9 cellular contexts compared by ENCODE assay signal in the genomic region with DNA sequence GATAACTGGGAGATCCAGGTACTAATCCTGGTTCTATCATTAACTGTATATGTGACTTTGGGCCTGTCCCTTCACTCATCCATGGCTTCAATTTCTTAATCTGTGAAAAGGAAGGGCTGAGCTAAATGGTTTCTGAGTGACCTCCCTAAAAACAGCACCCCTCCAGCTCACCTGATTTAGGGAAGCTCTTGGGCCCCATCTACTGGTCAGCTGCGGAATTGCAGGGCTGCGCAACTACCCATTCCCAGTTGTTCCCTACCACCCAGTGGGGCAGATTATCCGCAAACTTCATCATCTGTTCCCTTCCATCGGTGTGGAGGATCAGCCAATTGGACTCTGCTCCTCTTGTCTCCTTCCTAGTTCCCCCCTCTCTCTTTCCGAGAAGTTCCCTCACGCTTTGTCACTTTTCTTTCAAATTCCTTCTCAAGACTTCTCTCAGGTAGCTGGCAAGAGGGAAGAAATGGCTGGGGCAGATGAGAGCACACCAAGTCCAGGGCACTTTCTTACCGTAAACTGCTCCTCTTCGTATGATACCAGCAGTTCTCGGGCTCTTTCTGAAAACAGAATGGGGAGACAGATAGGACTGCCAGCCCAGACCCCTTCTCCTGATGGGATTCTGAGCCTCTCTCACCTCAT. TPM values are rescaled to one million over a fixed set of nuclear protein-coding genes. Genes with fewer than 3 reads are reported as not detected.
DNase-seq lines count a peak whose midpoint lies in the region; ATAC-seq and TF ChIP-seq lines count a peak whose summit lies in the region.
"Had no signal": no experiment of that assay in that cellular context is flagged by ENCODE, and none has a peak within 500 bp of the region (broad histone marks: within the 10 kb centered on the region; RNA-seq: fewer than 3 reads in every experiment).

No MANE protein-coding gene starts in this region.

- no peak overlapping the region for H3K4me3 ChIP-seq in CD4-positive, CD25-positive, alpha-beta regulatory T cell (ENCODE audit: low read depth, low read length)
- H3K4me3 ChIP-seq in dorsolateral prefrontal cortex (no peak overlapping the region), mucosa of descending colon (no peak overlapping the region)

- intact Hi-C loops in activated CD4-positive, alpha-beta T cell treated with anti-CD3 and anti-CD28 coated beads for 36 hours (cut with DNase I, micrococcal nuclease): loop anchor here in 1 of 2 experiments (2.0 kb wide), 1 partner anchor 634 kb away; no protein-coding TSS in a partner anchor
- intact Hi-C loops in dorsolateral prefrontal cortex (cut with DNase I): loop anchor here in 1 of 2 donors (10.0 kb wide), 1 partner anchor 494 kb away; a partner anchor contains a TSS
- intact Hi-C loops in mucosa of descending colon (cut with DNase I, micrococcal nuclease): no loop called here

- H3K27me3 Mint-ChIP-seq in CD4-positive, CD25-positive, alpha-beta regulatory T cell: no peaks in the 10 kb centered on the region
- H3K27me3 Mint-ChIP-seq in activated CD4-positive, alpha-beta T cell treated with anti-CD3 and anti-CD28 coated beads for 36 hours: no peaks in the 10 kb centered on the region

- CTCF ChIA-PET in activated CD4-positive, alpha-beta T cell treated with anti-CD3 and anti-CD28 coated beads for 36 hours (lab: Charles Lee): interaction anchor here (0.5 to 1.9 kb wide), 13 partner anchors 10 to 1028 kb away, joined by 3 to 5 read pairs (median 4); no protein-coding TSS in a partner anchor

- peak in 1 of 2 donors; percentile 37 for ATAC-seq in CD4-positive, CD25-positive, alpha-beta regulatory T cell (ENCODE audit: low read depth in 2 of 2)
- ATAC-seq in GM19043 (IDR thresholded peaks at IDR 0.05; ENCODE audit: low read depth, unreplicated experiment): peak; percentile 72
- no peak for ATAC-seq in activated CD4-positive, alpha-beta T cell treated with anti-CD3 and anti-CD28 coated beads for 36 hours
- peak; percentile 84 for ATAC-seq in mucosa of descending colon

- no peak overlapping the region for H3K27ac ChIP-seq in CD4-positive, CD25-positive, alpha-beta regulatory T cell (ENCODE audit: insufficient read depth, low read length, poor library complexity, severe bottlenecking)
- H3K27ac ChIP-seq in dorsolateral prefrontal cortex: no peak overlapping the region
- H3K27ac ChIP-seq in substantia nigra (ENCODE audit: low read depth, low read length, poor library complexity, severe bottlenecking): no peak overlapping the region

- H3K4me3 Mint-ChIP-seq in CD4-positive, CD25-positive, alpha-beta regulatory T cell: no peak overlapping the region
- no peak overlapping the region for H3K4me3 Mint-ChIP-seq in activated CD4-positive, alpha-beta T cell treated with anti-CD3 and anti-CD28 coated beads for 36 hours
- H3K4me3 Mint-ChIP-seq: T-helper 1 cell treated with Interleukin-12 subunit alpha and Interleukin-12 subunit beta and Interleukin-4 antibody, amounts not matched to agents 30 μg/mL and 1 μg/mL, for 36 hours had no signal

- peaks cover 11% of the 10 kb centered on the region for H3K36me3 Mint-ChIP-seq in CD4-positive, CD25-positive, alpha-beta regulatory T cell
- H3K36me3 Mint-ChIP-seq in activated CD4-positive, alpha-beta T cell treated with anti-CD3 and anti-CD28 coated beads for 36 hours (ENCODE audit: low read depth): peaks cover 26% of the 10 kb centered on the region

- H3K27me3 ChIP-seq in CD4-positive, CD25-positive, alpha-beta regulatory T cell (ENCODE audit: control insufficient read depth, insufficient read depth, low read length): no peaks in the 10 kb centered on the region
- peaks cover 0 to 74% (median 8%) of the 10 kb centered on the region in 45 donors for H3K27me3 ChIP-seq in dorsolateral prefrontal cortex

- peaks cover 0 to 17% (median 4%) of the 10 kb centered on the region in 4 donors for H3K4me1 Mint-ChIP-seq in CD4-positive, CD25-positive, alpha-beta regulatory T cell
- H3K4me1 Mint-ChIP-seq in activated CD4-positive, alpha-beta T cell treated with anti-CD3 and anti-CD28 coated beads for 36 hours: peaks cover 19% of the 10 kb centered on the region

- DNase-seq in CD4-positive, CD25-positive, alpha-beta regulatory T cell: peak; percentile 33 to 47 (median 40)
- peak; percentile 65 for DNase-seq in activated CD4-positive, alpha-beta T cell treated with anti-CD3 and anti-CD28 coated beads for 36 hours
- DNase-seq in dorsolateral prefrontal cortex: peak in 8 of 10 donors; percentile 27 to 72 (median 52)
- peak in 2 of 3 donors; percentile 59 to 64 for DNase-seq in mucosa of descending colon
- DNase-seq in substantia nigra (lab: John Stamatoyannopoulos, UW): peak in 27 of 49 donors; percentile 0 to 57 (median 10)
- DNase-seq in NCI-H526 treated with DMSO at 0.1 percent for 48 hours (lab: John Stamatoyannopoulos, UW): no peak

- peaks cover 9% of the 10 kb centered on the region for H3K4me1 ChIP-seq in CD4-positive, CD25-positive, alpha-beta regulatory T cell (ENCODE audit: control insufficient read depth, insufficient read depth, low read length, poor library complexity, severe bottlenecking)
- H3K4me1 ChIP-seq in mucosa of descending colon (ENCODE audit: low read depth): peaks cover 9% of the 10 kb centered on the region

- H3K27ac Mint-ChIP-seq in CD4-positive, CD25-positive, alpha-beta regulatory T cell: no peak overlapping the region
- H3K27ac Mint-ChIP-seq in activated CD4-positive, alpha-beta T cell treated with anti-CD3 and anti-CD28 coated beads for 36 hours: no peak overlapping the region
- H3K27ac Mint-ChIP-seq: T-helper 1 cell treated with Interleukin-12 subunit alpha and Interleukin-12 subunit beta and Interleukin-4 antibody, amounts not matched to agents 30 μg/mL and 1 μg/mL, for 36 hours had no signal

- TF ChIP-seq CTCF in LNCAP (IDR thresholded peaks at IDR 0.05): peak; percentile 83
- peak; percentile 70 to 98 (median 93) for TF ChIP-seq CTCF in dorsolateral prefrontal cortex (IDR thresholded peaks at IDR 0.05 in 54 of 56, conservative IDR thresholded peaks at IDR 0.05 in 2 of 56; ENCODE audit: low read depth in 1 of 56, partially characterized antibody in 56 of 56)
- peak; percentile 89 for TF ChIP-seq CTCF in mucosa of descending colon (IDR thresholded peaks at IDR 0.05)

- H3K9me3 Mint-ChIP-seq in CD4-positive, CD25-positive, alpha-beta regulatory T cell: no peaks in the 10 kb centered on the region
- no peaks in the 10 kb centered on the region for H3K9me3 Mint-ChIP-seq in activated CD4-positive, alpha-beta T cell treated with anti-CD3 and anti-CD28 coated beads for 36 hours (ENCODE audit: low read depth)
- H3K9me3 Mint-ChIP-seq: T-helper 1 cell treated with Interleukin-12 subunit alpha and Interleukin-12 subunit beta and Interleukin-4 antibody, amounts not matched to agents 30 μg/mL and 1 μg/mL, for 36 hours had no signal

- peaks cover 47% of the 10 kb centered on the region for H3K36me3 ChIP-seq in CD4-positive, CD25-positive, alpha-beta regulatory T cell (ENCODE audit: control insufficient read depth, insufficient read depth, low read length)
- H3K36me3 ChIP-seq in mucosa of descending colon (ENCODE audit: low read depth): no peaks in the 10 kb centered on the region

- POLR2A ChIA-PET in activated CD4-positive, alpha-beta T cell treated with anti-CD3 and anti-CD28 coated beads for 36 hours (lab: Charles Lee): no interaction called here

- H3K9me3 ChIP-seq in CD4-positive, CD25-positive, alpha-beta regulatory T cell (ENCODE audit: control insufficient read depth in 2 of 2, low read length in 2 of 2): no peaks in the 10 kb centered on the region
- H3K9me3 ChIP-seq in mucosa of descending colon: no peaks in the 10 kb centered on the region

RNA-seq across cellular contexts. Expression of a gene that starts 5.8 kb away (rescaled TPM):
- total RNA-seq in CD4-positive, CD25-positive, alpha-beta regulatory T cell: 39.1 TPM
- 10 to 100 TPM; 29.6 to 37.6 (median 33.7) TPM for polyA plus RNA-seq in CD4-positive, CD25-positive, alpha-beta regulatory T cell
- total RNA-seq in activated CD4-positive, alpha-beta T cell treated with anti-CD3 and anti-CD28 coated beads for 36 hours: 10 to 100 TPM; 56.4 to 64.0 TPM
- total RNA-seq in dorsolateral prefrontal cortex (10 to 100 TPM; 31.2 to 76.2 (median 51.0) TPM), mucosa of descending colon (10 to 100 TPM; 17.2 to 31.1 (median 23.6) TPM)
